ENCODE assay signal across 14 cellular contexts in genomic region chr16:4666537-4667202, GRCh38.
"Had no signal": no experiment of that assay in that cellular context is flagged by ENCODE, and none has a peak within 500 bp of the region (broad histone marks: within the 10 kb centered on the region; RNA-seq: fewer than 3 reads in every experiment).

No MANE protein-coding gene starts in this region.

- H3K9me3 Mint-ChIP-seq: activated B cell treated with CpG ODN at 0.5 μM for 24 hours; activated CD4-positive, alpha-beta T cell treated with anti-CD3 and anti-CD28 coated beads, Interleukin-2, amount 10 ng/mL, durations not matched to agents 24 days and 14 days; activated T-cell treated with anti-CD3 and anti-CD28 coated beads, Interleukin-2, amount 50 U/mL, for 4 hours; central memory CD8-positive, alpha-beta T cell; effector memory CD8-positive, alpha-beta T cell; type B pancreatic cell had no signal

- H3K27me3 Mint-ChIP-seq: activated B cell treated with CpG ODN at 0.5 μM for 24 hours; activated CD4-positive, alpha-beta T cell treated with anti-CD3 and anti-CD28 coated beads, Interleukin-2, amount 10 ng/mL, durations not matched to agents 24 days and 14 days; central memory CD8-positive, alpha-beta T cell; effector memory CD8-positive, alpha-beta T cell; type B pancreatic cell had no signal

- H3K27ac Mint-ChIP-seq: activated B cell treated with CpG ODN at 0.5 μM for 24 hours had no signal

- DNase-seq: activated B cell treated with CpG ODN at 0.5 μM for 24 hours; activated CD4-positive, alpha-beta T cell treated with anti-CD3 and anti-CD28 coated beads, Interleukin-2, amount 10 ng/mL, durations not matched to agents 24 days and 14 days; activated naive CD4-positive, alpha-beta T cell; activated T-cell treated with anti-CD3 and anti-CD28 coated beads, Interleukin-2, amount 50 U/mL, for 4 hours; effector memory CD8-positive, alpha-beta T cell; erythroblast; midbrain; occipital lobe; stimulated activated CD4-positive, alpha-beta T cell treated with anti-CD3 and anti-CD28 coated beads, Interleukin-12 subunit alpha, Interleukin-12 subunit beta, amount 100 ng/mL, for 4 hours; stimulated activated naive CD4-positive, alpha-beta T cell treated with Interleukin-2 at 50 U/mL for 16 hours had no signal

- H3K4me3 Mint-ChIP-seq: activated B cell treated with CpG ODN at 0.5 μM for 24 hours; activated T-cell treated with anti-CD3 and anti-CD28 coated beads, Interleukin-2, amount 50 U/mL, for 4 hours; central memory CD8-positive, alpha-beta T cell had no signal

- H3K4me3 ChIP-seq: lung had no signal

- ATAC-seq: activated T-cell treated with anti-CD3 and anti-CD28 coated beads, Interleukin-2, amount 50 U/mL, for 4 hours; effector memory CD8-positive, alpha-beta T cell; SK-N-SH treated with all-trans-retinoic acid at 6 μM for 48 hours had no signal
